ENCODE assay signal across 14 cellular contexts in genomic region chr10:132845780-132846595, GRCh38.
A peak's percentile ranks its signal among the peaks of the same experiment; 100 is the strongest.
DNase-seq lines count a peak whose midpoint lies in the region; ATAC-seq and TF ChIP-seq lines count a peak whose summit lies in the region.
"Had no signal": no experiment of that assay in that cellular context is flagged by ENCODE, and none has a peak within 500 bp of the region (broad histone marks: within the 10 kb centered on the region; RNA-seq: fewer than 3 reads in every experiment).

No MANE protein-coding gene starts in this region.

- H2AK5ac ChIP-seq in IMR-90 (ENCODE audit: low read depth, low read length): no peak overlapping the region

- H3K79me1 ChIP-seq in IMR-90 (ENCODE audit: low read depth in 1 of 2, low read length in 2 of 2): no peaks in the 10 kb centered on the region

- 0 out of 2 replicates have a peak overlapping the region, but pooled peaks have one; percentile 55 for H3K27ac ChIP-seq in BLaER1
- H3K27ac ChIP-seq in IMR-90 (ENCODE audit: insufficient read depth, low read length): no peak overlapping the region

- H3K9ac ChIP-seq in BLaER1 (0 out of 2 replicates have a peak overlapping the region, but pooled peaks have one; percentile 32), IMR-90 (ENCODE audit: low read depth, low read length) (no peak overlapping the region)

- H2BK5ac ChIP-seq in IMR-90 (ENCODE audit: low read depth, low read length, poor library complexity, severe bottlenecking): no peak overlapping the region

- no peak overlapping the region for H2AFZ ChIP-seq in IMR-90 (replicated peaks; ENCODE audit: low read length, poor library complexity)

- H3K9me1 ChIP-seq in IMR-90 (ENCODE audit: insufficient read depth, low read length): no peaks in the 10 kb centered on the region

- no peak for TF ChIP-seq POLR2A in IMR-90 (IDR thresholded peaks at IDR 0.05; ENCODE audit: low read depth, low read length)

- no TSS peak for BruUV-seq in IMR-90 (replicated peaks; lab: Mats Ljungman, UMichigan)

- H2BK20ac ChIP-seq in IMR-90 (ENCODE audit: low read depth, low read length): no peak overlapping the region

- no peaks in the 10 kb centered on the region for H3K36me3 ChIP-seq in BLaER1
- no peaks in the 10 kb centered on the region for H3K36me3 ChIP-seq in IMR-90 (ENCODE audit: control insufficient read depth, insufficient read depth, low read length)

- POLR2A ChIA-PET in IMR-90 (lab: Charles Lee; ENCODE audit: unreplicated experiment): no interaction called here

- no peak overlapping the region for H2BK120ac ChIP-seq in IMR-90 (ENCODE audit: low read depth, low read length)

- H3K27me3 ChIP-seq in BLaER1: no peaks in the 10 kb centered on the region
- H3K27me3 ChIP-seq in IMR-90 (ENCODE audit: control insufficient read depth, insufficient read depth, low read length): peaks cover 28% of the 10 kb centered on the region

- H3K9me3 ChIP-seq in BLaER1 (peaks cover 21% of the 10 kb centered on the region), IMR-90 (ENCODE audit: control insufficient read depth, insufficient read depth, low read length) (peaks cover 18% of the 10 kb centered on the region)

- no peak for TF ChIP-seq CTCF in IMR-90 (conservative IDR thresholded peaks at IDR 0.05; ENCODE audit: low read depth, low read length)

- no peak overlapping the region for H3K56ac ChIP-seq in IMR-90 (ENCODE audit: extremely low read depth, insufficient read depth, low read length)

- H3K18ac ChIP-seq in IMR-90 (ENCODE audit: low read depth, low read length): no peak overlapping the region

- H4K5ac ChIP-seq in IMR-90 (ENCODE audit: low read depth, low read length): no peak overlapping the region

- DNase-seq in IMR-90 (no peak), islet precursor cell (peak; percentile 43), posterior vena cava (ENCODE audit: low spot score) (peak; percentile 68), AG08396 (ENCODE audit: low spot score) (no peak), HK-2 (ENCODE audit: unreplicated experiment) (no peak), KBM-7 (no peak)
- DNase-seq: CD4-positive, alpha-beta memory T cell; DMS79 treated with DMSO at 0.1 percent for 48 hours; NCI-H1105 treated with DMSO at 0.1 percent for 48 hours; NCI-H187; NCI-H69; PC-3; Right ventricle myocardium superior had no signal

- TF ChIP-seq RAD21 in IMR-90 (IDR thresholded peaks at IDR 0.05; ENCODE audit: low read length): no peak

- CTCF ChIA-PET in IMR-90 (lab: Yijun Ruan, JAX): no interaction called here

- no peak overlapping the region for H2BK15ac ChIP-seq in IMR-90 (ENCODE audit: low read depth, low read length)

- no peak for ATAC-seq in IMR-90 (ENCODE audit: low read depth)
- ATAC-seq: PC-3 had no signal

- in situ Hi-C loops in IMR-90 (cut with MboI; ENCODE audit: low sequenced_read_pairs): no loop called here
- in situ Hi-C loops in KBM-7 (cut with MboI; ENCODE audit: low pct_unique_long_range_greater_than_20kb, low sequenced_read_pairs): no loop called here

- H2AK9ac ChIP-seq in IMR-90 (replicated peaks; ENCODE audit: low read depth, low read length, poor library complexity): peak overlapping the region; percentile 37

- H3K14ac ChIP-seq in IMR-90 (replicated peaks; ENCODE audit: low read depth, low read length): no peak overlapping the region

- H3K4me2 ChIP-seq in BLaER1 (peak overlapping the region; percentile 91), IMR-90 (ENCODE audit: low read depth, low read length) (no peak overlapping the region)

- WGBS in IMR-90 (ENCODE audit: extremely low coverage in 2 of 2, insufficient read length in 1 of 2), 2 experiments: 63% methylated on average over 22 of the region's 33 CpGs; no CpG with 5 or more reads in 1 of the 2 experiments

- dilution Hi-C loops in IMR-90 (cut with HindIII; ENCODE audit: low sequenced_read_pairs, unreplicated experiment): no loop called here

- H4K91ac ChIP-seq in IMR-90 (ENCODE audit: insufficient read depth, low read depth, low read length): no peak overlapping the region

- no peak overlapping the region for H3K23ac ChIP-seq in IMR-90 (ENCODE audit: low read depth, low read length)

- H4K8ac ChIP-seq in IMR-90 (ENCODE audit: low read depth in 2 of 2, low read length in 2 of 2): no peak overlapping the region

- H3K4me3 ChIP-seq in BLaER1 (no peak overlapping the region), IMR-90 (ENCODE audit: insufficient read depth, low read depth, low read length) (no peak overlapping the region)

- H3K4me1 ChIP-seq in BLaER1 (peaks cover 59% of the 10 kb centered on the region), IMR-90 (ENCODE audit: control insufficient read depth, insufficient read depth, low read length) (no peaks in the 10 kb centered on the region)

- H3K4ac ChIP-seq in IMR-90 (ENCODE audit: low read depth, low read length): no peak overlapping the region

- intact Hi-C loops in IMR-90 (cut with micrococcal nuclease): no loop called here
- intact Hi-C loops in posterior vena cava (cut with DNase I): no loop called here

- H4K20me1 ChIP-seq in BLaER1: no peaks in the 10 kb centered on the region
- H4K20me1 ChIP-seq in IMR-90 (ENCODE audit: insufficient read depth, low read length): no peaks in the 10 kb centered on the region

TF ChIP-seq in IMR-90, 13 proteins besides CTCF, POLR2A, EP300 and RAD21:
- TF ChIP-seq MXI1 (IDR thresholded peaks at IDR 0.05; ENCODE audit: borderline replicate concordance, low read depth, low read length) (no peak), USF2 (IDR thresholded peaks at IDR 0.05; ENCODE audit: low read depth, low read length) (no peak), NFE2L2 (IDR thresholded peaks at IDR 0.05; ENCODE audit: low read depth, low read length) (no peak), FOS (IDR thresholded peaks at IDR 0.05; ENCODE audit: low read depth, low read length) (no peak), RFX5 (IDR thresholded peaks at IDR 0.05; ENCODE audit: low read depth, low read length) (no peak), SMC3 (IDR thresholded peaks at IDR 0.05; ENCODE audit: low read depth, low read length) (no peak), RCOR1 (IDR thresholded peaks at IDR 0.05; ENCODE audit: insufficient replicate concordance, low read length) (no peak), CHD1 (IDR thresholded peaks at IDR 0.05; ENCODE audit: low read depth, low read length) (no peak), MAFK (IDR thresholded peaks at IDR 0.05; ENCODE audit: low read depth, low read length) (no peak), ELK1 (IDR thresholded peaks at IDR 0.05; ENCODE audit: borderline replicate concordance, low read depth, low read length) (no peak), MAZ (IDR thresholded peaks at IDR 0.05; ENCODE audit: borderline replicate concordance, low read depth, low read length) (no peak), CEBPB (IDR thresholded peaks at IDR 0.05; ENCODE audit: low read depth, low read length) (no peak), BHLHE40 (IDR thresholded peaks at IDR 0.05; ENCODE audit: low read depth, low read length) (no peak)
TF ChIP-seq in IMR-90: peak in this region for 0.

Comparison
In these comparisons a context has a peak if more than half of its experiments do, and no peak if none do; other contexts are left out.
1. DNase-seq: peak in islet precursor cell (single experiment) and posterior vena cava (single experiment); none in IMR-90 (single experiment), AG08396 (single experiment), HK-2 (single experiment) and KBM-7 (single experiment).